16 cellular contexts compared by ENCODE assay signal in the genomic region with DNA sequence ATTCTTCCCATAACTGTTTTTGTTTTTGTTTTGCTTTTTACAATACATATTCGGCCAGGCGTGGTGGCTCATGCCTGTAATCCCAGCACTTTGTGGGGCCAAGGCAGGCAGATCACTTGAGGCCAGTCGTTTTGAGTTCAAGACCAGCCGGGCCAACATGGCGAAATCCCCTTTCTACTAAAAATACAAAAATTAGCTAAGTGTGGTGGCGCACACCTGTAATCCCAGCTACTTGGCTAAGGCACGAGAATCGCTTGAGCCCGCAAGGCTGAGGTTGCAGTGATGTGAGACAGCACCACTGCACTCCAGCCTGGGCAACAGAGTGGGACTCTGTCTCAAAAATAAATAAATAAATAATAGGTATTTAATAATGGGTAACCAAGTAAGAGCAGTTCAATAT. TPM values are rescaled to one million over a fixed set of nuclear protein-coding genes. Genes with fewer than 3 reads are reported as not detected.
DNase-seq lines count a peak whose midpoint lies in the region; ATAC-seq and TF ChIP-seq lines count a peak whose summit lies in the region.
"Had no signal": no experiment of that assay in that cellular context is flagged by ENCODE, and none has a peak within 500 bp of the region (broad histone marks: within the 10 kb centered on the region; RNA-seq: fewer than 3 reads in every experiment).

No MANE protein-coding gene starts in this region.

- in situ Hi-C loops in KBM-7 (cut with MboI; ENCODE audit: low pct_unique_long_range_greater_than_20kb, low sequenced_read_pairs), result no loop called here

- ATAC-seq in stimulated activated naive B cell treated with anti-CD40 and anti-IgM and Interleukin-4, amounts not matched to agents 10 μg/mL and 1 μg/mL and 100 μg/mL, for 72 hours (replicated peaks), result no peak
- ATAC-seq in HG03457 (IDR thresholded peaks at IDR 0.05; ENCODE audit: unreplicated experiment), result no peak
- ATAC-seq in GM18858 (IDR thresholded peaks at IDR 0.05; ENCODE audit: unreplicated experiment), result no peak
- ATAC-seq: pancreas had no signal

- H3F3A ChIP-seq in SU-DHL-6 (ENCODE audit: insufficient read depth), result peaks cover 34% of the 10 kb centered on the region

- H4K20me1 ChIP-seq in SU-DHL-6 (ENCODE audit: low read depth, low read length) (peaks cover 17% of the 10 kb centered on the region; the same call in 1 of the 2 replicates), hepatocyte (ENCODE audit: insufficient read depth, poor library complexity, severe bottlenecking) (peaks cover 64% of the 10 kb centered on the region)

- H3K27me3 ChIP-seq in SU-DHL-6 (ENCODE audit: low read length) (no peaks in the 10 kb centered on the region), hepatocyte (no peaks in the 10 kb centered on the region)
- H3K27me3 ChIP-seq: esophagus muscularis mucosa, pancreas, upper lobe of left lung had no signal

- no peaks in the 10 kb centered on the region for H3K9me3 Mint-ChIP-seq in activated naive CD8-positive, alpha-beta T cell (ENCODE audit: low read depth)
- H3K9me3 Mint-ChIP-seq in activated naive CD8-positive, alpha-beta T cell treated with anti-CD3 and anti-CD28 coated beads for 36 hours, result peaks cover 1% of the 10 kb centered on the region
- H3K9me3 Mint-ChIP-seq in stimulated activated naive B cell treated with anti-CD40 and anti-IgM and Interleukin-4, amounts not matched to agents 10 μg/mL and 1 μg/mL and 100 μg/mL, for 72 hours, result peaks cover 0 to 2% of the 10 kb centered on the region in 2 donors

- peaks cover 40% of the 10 kb centered on the region for H3K4me1 ChIP-seq in hepatocyte (ENCODE audit: insufficient read depth)

- H3K9me3 ChIP-seq in SU-DHL-6 (ENCODE audit: insufficient read depth, low read length) (no peaks in the 10 kb centered on the region), hepatocyte (ENCODE audit: low read depth) (no peaks in the 10 kb centered on the region)
- H3K9me3 ChIP-seq: esophagus muscularis mucosa, pancreas, upper lobe of left lung had no signal

- H3K79me2 ChIP-seq in SU-DHL-6 (ENCODE audit: insufficient read depth, low read length) (peaks cover 71% of the 10 kb centered on the region), hepatocyte (peaks cover 72% of the 10 kb centered on the region)

- H3K4me3 ChIP-seq in SU-DHL-6 (ENCODE audit: insufficient read depth, low read length, poor library complexity, severe bottlenecking), result no peak overlapping the region
- peak overlapping the region; percentile 96 for H3K4me3 ChIP-seq in hepatocyte

- peak overlapping the region; percentile 4 for H3K27ac Mint-ChIP-seq in activated naive CD8-positive, alpha-beta T cell
- H3K27ac Mint-ChIP-seq in activated naive CD8-positive, alpha-beta T cell treated with anti-CD3 and anti-CD28 coated beads for 36 hours, result no peak overlapping the region
- peak overlapping the region; percentile 51 for H3K27ac Mint-ChIP-seq in stimulated activated naive B cell treated with anti-CD40 and anti-IgM and Interleukin-4, amounts not matched to agents 10 μg/mL and 1 μg/mL and 100 μg/mL, for 72 hours

- H3K4me2 ChIP-seq in SU-DHL-6 (ENCODE audit: low read depth, low read length, poor library complexity, severe bottlenecking) (peak overlapping the region; percentile 99), hepatocyte (peak overlapping the region; percentile 90)

- H3K36me3 ChIP-seq in SU-DHL-6 (ENCODE audit: low read length) (no peaks in the 10 kb centered on the region), hepatocyte (replicated peaks; ENCODE audit: insufficient read depth, low read depth) (no peaks in the 10 kb centered on the region)
- H3K36me3 ChIP-seq: esophagus muscularis mucosa, pancreas, upper lobe of left lung had no signal

- 95% methylated on average over 9 of the region's 9 CpGs for WGBS in hepatocyte (ENCODE audit: low lambda C conversion rate, missing lambda C conversion rate)

- H3K9me2 ChIP-seq in SU-DHL-6 (replicated peaks; ENCODE audit: insufficient read depth, low read length) (no peaks in the 10 kb centered on the region), hepatocyte (replicated peaks; ENCODE audit: insufficient read depth) (no peaks in the 10 kb centered on the region)

- H2AFZ ChIP-seq in SU-DHL-6 (ENCODE audit: low read depth, low read length, severe bottlenecking), result no peak overlapping the region
- no peak overlapping the region for H2AFZ ChIP-seq in hepatocyte

- DNase-seq in activated naive CD8-positive, alpha-beta T cell treated with anti-CD3 and anti-CD28 coated beads for 36 hours, result no peak
- DNase-seq in hepatocyte (ENCODE audit: low spot score) (no peak), KBM-7 (no peak)
- DNase-seq in stimulated activated naive B cell treated with anti-CD40 and anti-IgM and Interleukin-4, amounts not matched to agents 10 μg/mL and 1 μg/mL and 100 μg/mL, for 72 hours, result no peak
- DNase-seq: activated CD4-positive, alpha-beta T cell treated with anti-CD3 and anti-CD28 coated beads for 1 hour; hippocampal formation; NCI-H1048; pancreas; stimulated activated CD4-positive, alpha-beta T cell treated with anti-CD3 and anti-CD28 coated beads, Interleukin-15, amount 100 ng/mL, for 24 hours; upper lobe of left lung had no signal

- H3K27me3 Mint-ChIP-seq in activated naive CD8-positive, alpha-beta T cell, result no peaks in the 10 kb centered on the region
- H3K27me3 Mint-ChIP-seq in activated naive CD8-positive, alpha-beta T cell treated with anti-CD3 and anti-CD28 coated beads for 36 hours, result no peaks in the 10 kb centered on the region
- no peaks in the 10 kb centered on the region for H3K27me3 Mint-ChIP-seq in stimulated activated naive B cell treated with anti-CD40 and anti-IgM and Interleukin-4, amounts not matched to agents 10 μg/mL and 1 μg/mL and 100 μg/mL, for 72 hours

- TF ChIP-seq CTCF in SU-DHL-6 (IDR thresholded peaks at IDR 0.05; ENCODE audit: insufficient read depth, low read length, poor library complexity, severe bottlenecking) (no peak), hepatocyte (IDR thresholded peaks at IDR 0.05; ENCODE audit: poor library complexity) (no peak)

- H3K4me3 Mint-ChIP-seq in activated naive CD8-positive, alpha-beta T cell, result peak overlapping the region; percentile 99
- H3K4me3 Mint-ChIP-seq in activated naive CD8-positive, alpha-beta T cell treated with anti-CD3 and anti-CD28 coated beads for 36 hours, result no peak overlapping the region
- H3K4me3 Mint-ChIP-seq in stimulated activated naive B cell treated with anti-CD40 and anti-IgM and Interleukin-4, amounts not matched to agents 10 μg/mL and 1 μg/mL and 100 μg/mL, for 72 hours, result no peak overlapping the region

- H3K9ac ChIP-seq in SU-DHL-6 (ENCODE audit: low read length), result no peak overlapping the region

- H3K4me1 Mint-ChIP-seq in activated naive CD8-positive, alpha-beta T cell (ENCODE audit: low read depth), result peaks cover 57% of the 10 kb centered on the region
- peaks cover 39% of the 10 kb centered on the region for H3K4me1 Mint-ChIP-seq in activated naive CD8-positive, alpha-beta T cell treated with anti-CD3 and anti-CD28 coated beads for 36 hours
- peaks cover 17 to 41% of the 10 kb centered on the region in 2 donors for H3K4me1 Mint-ChIP-seq in stimulated activated naive B cell treated with anti-CD40 and anti-IgM and Interleukin-4, amounts not matched to agents 10 μg/mL and 1 μg/mL and 100 μg/mL, for 72 hours

- H3K36me3 Mint-ChIP-seq in activated naive CD8-positive, alpha-beta T cell, result peaks cover 7% of the 10 kb centered on the region
- H3K36me3 Mint-ChIP-seq in activated naive CD8-positive, alpha-beta T cell treated with anti-CD3 and anti-CD28 coated beads for 36 hours, result peaks cover 22% of the 10 kb centered on the region
- H3K36me3 Mint-ChIP-seq in stimulated activated naive B cell treated with anti-CD40 and anti-IgM and Interleukin-4, amounts not matched to agents 10 μg/mL and 1 μg/mL and 100 μg/mL, for 72 hours, result peaks cover 10 to 12% of the 10 kb centered on the region in 2 donors

- H3K27ac ChIP-seq in SU-DHL-6 (ENCODE audit: low read depth, low read length) (no peak overlapping the region), hepatocyte (no peak overlapping the region)
- H3K27ac ChIP-seq: esophagus muscularis mucosa, SK-N-MC had no signal

RNA-seq across cellular contexts. Expression of a gene that starts 2.3 kb away (rescaled TPM):
- 10 to 100 TPM; 85.3 to 86.7 TPM for total RNA-seq in activated naive CD8-positive, alpha-beta T cell treated with anti-CD3 and anti-CD28 coated beads for 36 hours
- total RNA-seq in hepatocyte, result 158 and 186 TPM in 2 replicates
- polyA plus RNA-seq in hepatocyte, result 128 and 141 TPM in 2 replicates
